ENCODE assay signal across 14 cellular contexts in the genomic region with DNA sequence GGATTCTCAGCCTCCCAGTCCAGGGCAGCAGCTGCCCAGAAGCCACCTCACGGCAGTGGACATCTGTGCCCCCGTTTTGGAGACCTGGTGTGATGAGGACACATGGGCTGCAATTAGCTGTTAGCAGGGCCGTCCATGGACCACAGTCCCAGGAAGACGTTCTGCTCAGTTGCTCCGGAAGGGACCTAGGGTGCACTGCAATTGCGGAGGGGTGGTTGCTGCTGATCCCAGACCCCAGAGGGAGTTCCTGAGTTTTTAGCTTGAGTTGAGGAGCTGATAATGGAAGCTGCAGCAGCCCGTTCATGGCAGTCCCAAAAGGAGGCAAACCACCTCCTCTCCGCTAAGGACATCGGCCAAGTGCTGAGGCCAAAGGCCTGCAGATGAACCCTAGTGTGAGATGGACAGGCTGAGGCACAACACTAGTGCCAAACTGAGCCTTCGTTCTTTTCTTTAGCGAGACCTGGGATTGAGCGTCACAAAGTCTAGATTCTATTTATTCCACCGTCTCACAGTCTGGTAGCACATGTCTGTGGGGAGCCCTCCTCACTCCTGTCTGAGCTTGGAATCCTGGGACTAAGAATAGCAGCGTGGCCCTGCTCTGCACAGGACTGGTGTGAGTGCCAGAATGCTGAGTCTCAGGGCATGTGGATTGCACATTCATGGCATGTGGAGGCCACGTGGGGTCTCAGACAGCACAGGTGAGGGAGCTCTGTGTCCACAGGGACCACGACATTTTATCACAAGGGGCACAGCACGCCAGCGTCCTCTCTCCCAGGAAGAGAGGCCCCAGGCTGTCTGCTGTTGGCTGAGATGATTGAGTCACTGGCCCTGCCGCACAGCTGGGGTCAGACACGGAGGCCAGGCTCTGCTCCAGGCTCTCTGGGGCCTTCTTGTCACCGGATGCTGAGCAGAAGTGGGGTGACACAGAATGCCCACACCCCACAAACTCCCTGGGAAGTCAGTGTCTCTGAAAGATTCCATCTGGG.
A peak's percentile ranks its signal among the peaks of the same experiment; 100 is the strongest.
DNase-seq lines count a peak whose midpoint lies in the region; ATAC-seq, FAIRE-seq and TF ChIP-seq lines count a peak whose summit lies in the region.
"Had no signal": no experiment of that assay in that cellular context is flagged by ENCODE, and none has a peak within 500 bp of the region (broad histone marks: within the 10 kb centered on the region; RNA-seq: fewer than 3 reads in every experiment).

No MANE protein-coding gene starts in this region.

- intact Hi-C loops in testis (cut with DNase I; ENCODE audit: low total_unique reads), result no loop called here

- H3K27me3 ChIP-seq in bronchial epithelial cell (ENCODE audit: control insufficient read depth, insufficient read depth, low read length), result no peaks in the 10 kb centered on the region
- H3K27me3 ChIP-seq in mesendoderm (ENCODE audit: insufficient read depth, low read length, poor library complexity), result no peaks in the 10 kb centered on the region
- H3K27me3 ChIP-seq in testis, result no peaks in the 10 kb centered on the region
- H3K27me3 ChIP-seq: tibial nerve had no signal

- no CpG with 5 or more reads among the region's 21 CpGs for WGBS in mesendoderm (ENCODE audit: extremely low coverage, insufficient coverage, low lambda C conversion rate)
- 93% methylated on average over 12 to 21 of the region's 21 CpGs for WGBS in testis, 2 donors

- CTCF ChIA-PET in activated CD8-positive, alpha-beta memory T cell treated with anti-CD3 and anti-CD28 coated beads, Interleukin-2, amount 10 ng/mL, durations not matched to agents 7 days and 5 days (lab: Charles Lee), result no interaction called here

- no peak overlapping the region for H3K27ac Mint-ChIP-seq in activated CD8-positive, alpha-beta memory T cell treated with anti-CD3 and anti-CD28 coated beads, Interleukin-2, amount 10 ng/mL, durations not matched to agents 7 days and 5 days

- no peaks in the 10 kb centered on the region for H3K79me1 ChIP-seq in mesendoderm (ENCODE audit: low read length)

- no peak overlapping the region for H2BK15ac ChIP-seq in mesendoderm (replicated peaks; ENCODE audit: low read depth)

- no peak overlapping the region for H4K5ac ChIP-seq in mesendoderm (ENCODE audit: low read length)

- H3K56ac ChIP-seq in mesendoderm (ENCODE audit: low read length), result peak overlapping the region; percentile 34

- H3K18ac ChIP-seq in mesendoderm (ENCODE audit: low read length), result no peak overlapping the region

- H3K36me3 Mint-ChIP-seq in activated CD8-positive, alpha-beta memory T cell treated with anti-CD3 and anti-CD28 coated beads, Interleukin-2, amount 10 ng/mL, durations not matched to agents 7 days and 5 days, result peaks cover 2% of the 10 kb centered on the region

- TF ChIP-seq POLR2A in testis (IDR thresholded peaks at IDR 0.05), result no peak

- FAIRE-seq in bronchial epithelial cell (lab: Jason Lieb, UNC), result peak; percentile 32
- FAIRE-seq: small intestine had no signal

- no peak overlapping the region for H3K4me2 ChIP-seq in mesendoderm (ENCODE audit: low read length)

- H3K4me1 Mint-ChIP-seq in activated CD8-positive, alpha-beta memory T cell treated with anti-CD3 and anti-CD28 coated beads, Interleukin-2, amount 10 ng/mL, durations not matched to agents 7 days and 5 days, result no peaks in the 10 kb centered on the region

- no peak overlapping the region for H2BK120ac ChIP-seq in mesendoderm (ENCODE audit: low read depth, low read length)

- peaks cover 4% of the 10 kb centered on the region for H3K9me3 Mint-ChIP-seq in activated CD8-positive, alpha-beta memory T cell treated with anti-CD3 and anti-CD28 coated beads, Interleukin-2, amount 10 ng/mL, durations not matched to agents 7 days and 5 days (ENCODE audit: low read depth)

- H2AK5ac ChIP-seq in mesendoderm (ENCODE audit: low read length), result no peak overlapping the region

- ATAC-seq in activated CD8-positive, alpha-beta memory T cell treated with anti-CD3 and anti-CD28 coated beads, Interleukin-2, amount 10 ng/mL, durations not matched to agents 7 days and 5 days, result no peak
- ATAC-seq in HG03196 (IDR thresholded peaks at IDR 0.05; ENCODE audit: unreplicated experiment), result no peak

- no peak for TF ChIP-seq CTCF in bronchial epithelial cell (IDR thresholded peaks at IDR 0.05; ENCODE audit: insufficient read depth, low read length, severe bottlenecking)
- no peak for TF ChIP-seq CTCF in testis (IDR thresholded peaks at IDR 0.05)

- H3K27ac ChIP-seq in mesendoderm (ENCODE audit: low read depth, low read length) (no peak overlapping the region), testis (no peak overlapping the region)

- no peaks in the 10 kb centered on the region for H3K79me2 ChIP-seq in mesendoderm (ENCODE audit: control insufficient read depth, insufficient read depth, low read length)

- no peaks in the 10 kb centered on the region for H3K9me3 ChIP-seq in testis
- H3K9me3 ChIP-seq: esophagus squamous epithelium had no signal

- no peak overlapping the region for H3K4me3 ChIP-seq in bronchial epithelial cell (ENCODE audit: low read depth, low read length)
- H3K4me3 ChIP-seq in mesendoderm (ENCODE audit: low read length), result no peak overlapping the region
- no peak overlapping the region for H3K4me3 ChIP-seq in testis
- H3K4me3 ChIP-seq: esophagus squamous epithelium, tibial nerve had no signal

- no peak overlapping the region for H3K9ac ChIP-seq in mesendoderm (ENCODE audit: low read length)

- H3K36me3 ChIP-seq in bronchial epithelial cell (ENCODE audit: control insufficient read depth, insufficient read depth, low read length) (no peaks in the 10 kb centered on the region), mesendoderm (ENCODE audit: control insufficient read depth, insufficient read depth, low read length) (no peaks in the 10 kb centered on the region), testis (ENCODE audit: low read depth, missing control alignments) (no peaks in the 10 kb centered on the region)
- H3K36me3 ChIP-seq: esophagus squamous epithelium, tibial nerve had no signal

- H4K8ac ChIP-seq in mesendoderm (ENCODE audit: low read depth, low read length), result no peak overlapping the region

- H3K4me1 ChIP-seq in mesendoderm (ENCODE audit: control insufficient read depth, low read depth, low read length) (peaks cover 4% of the 10 kb centered on the region), testis (no peaks in the 10 kb centered on the region)

- peak; percentile 37 for DNase-seq in activated CD8-positive, alpha-beta memory T cell treated with anti-CD3 and anti-CD28 coated beads for 24 hours
- no peak for DNase-seq in activated CD8-positive, alpha-beta memory T cell treated with anti-CD3 and anti-CD28 coated beads, Interleukin-2, amount 10 ng/mL, durations not matched to agents 7 days and 5 days
- DNase-seq in bronchial epithelial cell (ENCODE audit: low read depth) (no peak), mesendoderm (no peak), testis (peak; percentile 13), NCI-H1092 (lab: John Stamatoyannopoulos, UW) (no peak)
- no peak for DNase-seq in activated CD4-positive, alpha-beta T cell treated with anti-CD3 and anti-CD28 coated beads, Interleukin-2, amount 50 U/mL, for 48 hours
- DNase-seq: activated CD4-positive, alpha-beta T cell treated with anti-CD3 and anti-CD28 coated beads for 1 hour; central memory CD4-positive, alpha-beta T cell; esophagus squamous epithelium; NCI-H1048; small intestine had no signal

- H3K4ac ChIP-seq in mesendoderm (ENCODE audit: low read depth, low read length), result no peak overlapping the region

- peak overlapping the region; percentile 91 for H3K23ac ChIP-seq in mesendoderm (ENCODE audit: low read length)

- H3K4me3 Mint-ChIP-seq in activated CD8-positive, alpha-beta memory T cell treated with anti-CD3 and anti-CD28 coated beads, Interleukin-2, amount 10 ng/mL, durations not matched to agents 7 days and 5 days, result no peak overlapping the region

- H3K27me3 Mint-ChIP-seq in activated CD8-positive, alpha-beta memory T cell treated with anti-CD3 and anti-CD28 coated beads, Interleukin-2, amount 10 ng/mL, durations not matched to agents 7 days and 5 days, result peaks cover 9% of the 10 kb centered on the region

- H2BK5ac ChIP-seq in mesendoderm (ENCODE audit: low read length), result no peak overlapping the region

Comparison
In these comparisons a context has a peak if more than half of its experiments do, and no peak if none do; other contexts are left out.
1. DNase-seq: peak in activated CD8-positive, alpha-beta memory T cell treated with anti-CD3 and anti-CD28 coated beads for 24 hours (single experiment) and testis (single experiment); none in activated CD8-positive, alpha-beta memory T cell treated with anti-CD3 and anti-CD28 coated beads, Interleukin-2, amount 10 ng/mL, durations not matched to agents 7 days and 5 days (single experiment), bronchial epithelial cell (single experiment), mesendoderm (single experiment), activated CD4-positive, alpha-beta T cell treated with anti-CD3 and anti-CD28 coated beads, Interleukin-2, amount 50 U/mL, for 48 hours (0 of 2) and NCI-H1092 (single experiment).